In the genomic region with DNA sequence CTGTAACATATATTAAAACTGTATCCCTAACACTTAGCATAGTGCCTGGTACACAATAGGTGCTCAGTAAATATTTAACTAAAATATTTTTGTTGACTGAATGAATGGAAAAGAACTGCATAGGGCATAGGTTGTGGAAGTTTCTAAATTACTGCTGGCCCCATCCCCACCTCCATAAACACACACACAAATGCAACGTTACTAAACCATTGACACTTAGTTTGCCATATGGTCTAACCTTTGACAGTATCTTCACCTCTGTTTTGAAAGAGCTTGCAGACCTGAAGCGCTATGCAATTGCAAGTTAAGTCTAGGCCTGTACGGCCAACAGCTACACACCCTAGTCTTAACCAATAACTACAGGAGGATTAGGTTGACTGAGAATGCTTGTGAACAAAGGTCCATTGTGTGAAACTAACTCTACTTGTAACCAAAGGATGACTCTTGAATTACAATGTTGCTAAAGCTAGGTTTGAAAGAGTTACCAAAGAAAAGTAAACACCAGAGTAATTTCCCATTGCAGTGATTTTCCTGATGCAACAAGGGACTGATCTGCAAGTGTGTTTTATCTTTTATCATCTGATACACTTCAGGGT, we compare ENCODE assay signal across 1 cellular context.
TF ChIP-seq lines count a peak whose summit lies in the region.

No MANE protein-coding gene starts in this region.

TF ChIP-seq in HepG2, 621 proteins besides CTCF, POLR2A, EP300 and RAD21 (continued from another document):
- TF ChIP-seq, protein P1, sequence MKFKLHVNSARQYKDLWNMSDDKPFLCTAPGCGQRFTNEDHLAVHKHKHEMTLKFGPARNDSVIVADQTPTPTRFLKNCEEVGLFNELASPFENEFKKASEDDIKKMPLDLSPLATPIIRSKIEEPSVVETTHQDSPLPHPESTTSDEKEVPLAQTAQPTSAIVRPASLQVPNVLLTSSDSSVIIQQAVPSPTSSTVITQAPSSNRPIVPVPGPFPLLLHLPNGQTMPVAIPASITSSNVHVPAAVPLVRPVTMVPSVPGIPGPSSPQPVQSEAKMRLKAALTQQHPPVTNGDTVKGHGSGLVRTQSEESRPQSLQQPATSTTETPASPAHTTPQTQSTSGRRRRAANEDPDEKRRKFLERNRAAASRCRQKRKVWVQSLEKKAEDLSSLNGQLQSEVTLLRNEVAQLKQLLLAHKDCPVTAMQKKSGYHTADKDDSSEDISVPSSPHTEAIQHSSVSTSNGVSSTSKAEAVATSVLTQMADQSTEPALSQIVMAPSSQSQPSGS (CRISPR knock-in tag; IDR thresholded peaks at IDR 0.05), result 0 out of 2 replicates have a peak, but pooled peaks have one; percentile 19
- no peak for TF ChIP-seq ERF (CRISPR knock-in tag; IDR thresholded peaks at IDR 0.05)
- TF ChIP-seq NCOA2 (CRISPR knock-in tag; IDR thresholded peaks at IDR 0.05), result peak; percentile 57
- peak; percentile 29; the same call in 1 of the 2 replicates for TF ChIP-seq TBX2 (CRISPR knock-in tag; IDR thresholded peaks at IDR 0.05; ENCODE audit: borderline replicate concordance)
- TF ChIP-seq FOSL2 (CRISPR knock-in tag; IDR thresholded peaks at IDR 0.05), result peak; percentile 37; the same call in 1 of the 2 replicates
- no peak for TF ChIP-seq KAT2B (IDR thresholded peaks at IDR 0.05; ENCODE audit: borderline replicate concordance, low read depth, low read length)
- TF ChIP-seq, protein P2, sequence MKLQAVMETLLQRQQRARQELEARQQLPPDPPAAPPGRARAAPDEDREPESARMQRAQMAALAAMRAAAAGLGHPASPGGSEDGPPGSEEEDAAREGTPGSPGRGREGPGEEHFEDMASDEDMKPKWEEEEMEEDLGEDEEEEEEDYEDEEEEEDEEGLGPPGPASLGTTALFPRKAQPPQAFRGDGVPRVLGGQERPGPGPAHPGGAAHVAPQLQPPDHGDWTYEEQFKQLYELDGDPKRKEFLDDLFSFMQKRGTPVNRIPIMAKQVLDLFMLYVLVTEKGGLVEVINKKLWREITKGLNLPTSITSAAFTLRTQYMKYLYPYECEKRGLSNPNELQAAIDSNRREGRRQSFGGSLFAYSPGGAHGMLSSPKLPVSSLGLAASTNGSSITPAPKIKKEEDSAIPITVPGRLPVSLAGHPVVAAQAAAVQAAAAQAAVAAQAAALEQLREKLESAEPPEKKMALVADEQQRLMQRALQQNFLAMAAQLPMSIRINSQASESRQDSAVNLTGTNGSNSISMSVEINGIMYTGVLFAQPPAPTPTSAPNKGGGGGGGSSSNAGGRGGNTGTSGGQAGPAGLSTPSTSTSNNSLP (IDR thresholded peaks at IDR 0.05; ENCODE audit: low read depth, low read length), result peak; percentile 82
- TF ChIP-seq, protein P3, sequence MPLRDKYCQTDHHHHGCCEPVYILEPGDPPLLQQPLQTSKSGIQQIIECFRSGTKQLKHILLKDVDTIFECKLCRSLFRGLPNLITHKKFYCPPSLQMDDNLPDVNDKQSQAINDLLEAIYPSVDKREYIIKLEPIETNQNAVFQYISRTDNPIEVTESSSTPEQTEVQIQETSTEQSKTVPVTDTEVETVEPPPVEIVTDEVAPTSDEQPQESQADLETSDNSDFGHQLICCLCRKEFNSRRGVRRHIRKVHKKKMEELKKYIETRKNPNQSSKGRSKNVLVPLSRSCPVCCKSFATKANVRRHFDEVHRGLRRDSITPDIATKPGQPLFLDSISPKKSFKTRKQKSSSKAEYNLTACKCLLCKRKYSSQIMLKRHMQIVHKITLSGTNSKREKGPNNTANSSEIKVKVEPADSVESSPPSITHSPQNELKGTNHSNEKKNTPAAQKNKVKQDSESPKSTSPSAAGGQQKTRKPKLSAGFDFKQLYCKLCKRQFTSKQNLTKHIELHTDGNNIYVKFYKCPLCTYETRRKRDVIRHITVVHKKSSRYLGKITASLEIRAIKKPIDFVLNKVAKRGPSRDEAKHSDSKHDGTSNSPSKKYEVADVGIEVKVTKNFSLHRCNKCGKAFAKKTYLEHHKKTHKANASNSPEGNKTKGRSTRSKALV (CRISPR knock-in tag; IDR thresholded peaks at IDR 0.05), result peak; percentile 31; the same call in 1 of the 2 replicates
- TF ChIP-seq, protein P4, sequence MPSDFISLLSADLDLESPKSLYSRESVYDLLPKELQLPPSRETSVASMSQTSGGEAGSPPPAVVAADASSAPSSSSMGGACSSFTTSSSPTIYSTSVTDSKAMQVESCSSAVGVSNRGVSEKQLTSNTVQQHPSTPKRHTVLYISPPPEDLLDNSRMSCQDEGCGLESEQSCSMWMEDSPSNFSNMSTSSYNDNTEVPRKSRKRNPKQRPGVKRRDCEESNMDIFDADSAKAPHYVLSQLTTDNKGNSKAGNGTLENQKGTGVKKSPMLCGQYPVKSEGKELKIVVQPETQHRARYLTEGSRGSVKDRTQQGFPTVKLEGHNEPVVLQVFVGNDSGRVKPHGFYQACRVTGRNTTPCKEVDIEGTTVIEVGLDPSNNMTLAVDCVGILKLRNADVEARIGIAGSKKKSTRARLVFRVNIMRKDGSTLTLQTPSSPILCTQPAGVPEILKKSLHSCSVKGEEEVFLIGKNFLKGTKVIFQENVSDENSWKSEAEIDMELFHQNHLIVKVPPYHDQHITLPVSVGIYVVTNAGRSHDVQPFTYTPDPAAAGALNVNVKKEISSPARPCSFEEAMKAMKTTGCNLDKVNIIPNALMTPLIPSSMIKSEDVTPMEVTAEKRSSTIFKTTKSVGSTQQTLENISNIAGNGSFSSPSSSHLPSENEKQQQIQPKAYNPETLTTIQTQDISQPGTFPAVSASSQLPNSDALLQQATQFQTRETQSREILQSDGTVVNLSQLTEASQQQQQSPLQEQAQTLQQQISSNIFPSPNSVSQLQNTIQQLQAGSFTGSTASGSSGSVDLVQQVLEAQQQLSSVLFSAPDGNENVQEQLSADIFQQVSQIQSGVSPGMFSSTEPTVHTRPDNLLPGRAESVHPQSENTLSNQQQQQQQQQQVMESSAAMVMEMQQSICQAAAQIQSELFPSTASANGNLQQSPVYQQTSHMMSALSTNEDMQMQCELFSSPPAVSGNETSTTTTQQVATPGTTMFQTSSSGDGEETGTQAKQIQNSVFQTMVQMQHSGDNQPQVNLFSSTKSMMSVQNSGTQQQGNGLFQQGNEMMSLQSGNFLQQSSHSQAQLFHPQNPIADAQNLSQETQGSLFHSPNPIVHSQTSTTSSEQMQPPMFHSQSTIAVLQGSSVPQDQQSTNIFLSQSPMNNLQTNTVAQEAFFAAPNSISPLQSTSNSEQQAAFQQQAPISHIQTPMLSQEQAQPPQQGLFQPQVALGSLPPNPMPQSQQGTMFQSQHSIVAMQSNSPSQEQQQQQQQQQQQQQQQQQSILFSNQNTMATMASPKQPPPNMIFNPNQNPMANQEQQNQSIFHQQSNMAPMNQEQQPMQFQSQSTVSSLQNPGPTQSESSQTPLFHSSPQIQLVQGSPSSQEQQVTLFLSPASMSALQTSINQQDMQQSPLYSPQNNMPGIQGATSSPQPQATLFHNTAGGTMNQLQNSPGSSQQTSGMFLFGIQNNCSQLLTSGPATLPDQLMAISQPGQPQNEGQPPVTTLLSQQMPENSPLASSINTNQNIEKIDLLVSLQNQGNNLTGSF (CRISPR knock-in tag; IDR thresholded peaks at IDR 0.05), result no peak
- no peak for TF ChIP-seq ZNF546 (CRISPR knock-in tag; conservative IDR thresholded peaks at IDR 0.05)
- no peak for TF ChIP-seq SOX6 (IDR thresholded peaks at IDR 0.05)
- peak; percentile 94 for TF ChIP-seq SOX6 (CRISPR knock-in tag; IDR thresholded peaks at IDR 0.05)
- peak; percentile 99 for TF ChIP-seq HMG20B (CRISPR knock-in tag; conservative IDR thresholded peaks at IDR 0.05)
- TF ChIP-seq PTBP1 (IDR thresholded peaks at IDR 0.05; ENCODE audit: low read depth, low read length, poor library complexity, severe bottlenecking), result no peak
- TF ChIP-seq ESRRA (CRISPR knock-in tag; IDR thresholded peaks at IDR 0.05; ENCODE audit: low read depth), result no peak
- TF ChIP-seq RFX1 (IDR thresholded peaks at IDR 0.05), result no peak
- TF ChIP-seq ZNF564 (CRISPR knock-in tag; IDR thresholded peaks at IDR 0.05), result no peak
- TF ChIP-seq, protein P5, sequence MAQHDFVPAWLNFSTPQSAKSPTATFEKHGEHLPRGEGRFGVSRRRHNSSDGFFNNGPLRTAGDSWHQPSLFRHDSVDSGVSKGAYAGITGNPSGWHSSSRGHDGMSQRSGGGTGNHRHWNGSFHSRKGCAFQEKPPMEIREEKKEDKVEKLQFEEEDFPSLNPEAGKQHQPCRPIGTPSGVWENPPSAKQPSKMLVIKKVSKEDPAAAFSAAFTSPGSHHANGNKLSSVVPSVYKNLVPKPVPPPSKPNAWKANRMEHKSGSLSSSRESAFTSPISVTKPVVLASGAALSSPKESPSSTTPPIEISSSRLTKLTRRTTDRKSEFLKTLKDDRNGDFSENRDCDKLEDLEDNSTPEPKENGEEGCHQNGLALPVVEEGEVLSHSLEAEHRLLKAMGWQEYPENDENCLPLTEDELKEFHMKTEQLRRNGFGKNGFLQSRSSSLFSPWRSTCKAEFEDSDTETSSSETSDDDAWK (CRISPR knock-in tag; IDR thresholded peaks at IDR 0.05), result no peak
- TF ChIP-seq FOXK1 (CRISPR knock-in tag; IDR thresholded peaks at IDR 0.05; ENCODE audit: borderline replicate concordance, low read depth), result 0 out of 2 replicates have a peak, but pooled peaks have one; percentile 17
- TF ChIP-seq KDM1A (CRISPR knock-in tag; IDR thresholded peaks at IDR 0.05), result 0 out of 2 replicates have a peak, but pooled peaks have one; percentile 12
- TF ChIP-seq ZNF530 (CRISPR knock-in tag; IDR thresholded peaks at IDR 0.05; ENCODE audit: low read depth), result no peak
- no peak for TF ChIP-seq PLRG1 (conservative IDR thresholded peaks at IDR 0.05)
- TF ChIP-seq, protein P6, sequence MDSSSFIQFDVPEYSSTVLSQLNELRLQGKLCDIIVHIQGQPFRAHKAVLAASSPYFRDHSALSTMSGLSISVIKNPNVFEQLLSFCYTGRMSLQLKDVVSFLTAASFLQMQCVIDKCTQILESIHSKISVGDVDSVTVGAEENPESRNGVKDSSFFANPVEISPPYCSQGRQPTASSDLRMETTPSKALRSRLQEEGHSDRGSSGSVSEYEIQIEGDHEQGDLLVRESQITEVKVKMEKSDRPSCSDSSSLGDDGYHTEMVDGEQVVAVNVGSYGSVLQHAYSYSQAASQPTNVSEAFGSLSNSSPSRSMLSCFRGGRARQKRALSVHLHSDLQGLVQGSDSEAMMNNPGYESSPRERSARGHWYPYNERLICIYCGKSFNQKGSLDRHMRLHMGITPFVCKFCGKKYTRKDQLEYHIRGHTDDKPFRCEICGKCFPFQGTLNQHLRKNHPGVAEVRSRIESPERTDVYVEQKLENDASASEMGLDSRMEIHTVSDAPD (CRISPR knock-in tag; IDR thresholded peaks at IDR 0.05), result peak; percentile 42; the same call in 1 of the 2 replicates
- TF ChIP-seq, protein P7, sequence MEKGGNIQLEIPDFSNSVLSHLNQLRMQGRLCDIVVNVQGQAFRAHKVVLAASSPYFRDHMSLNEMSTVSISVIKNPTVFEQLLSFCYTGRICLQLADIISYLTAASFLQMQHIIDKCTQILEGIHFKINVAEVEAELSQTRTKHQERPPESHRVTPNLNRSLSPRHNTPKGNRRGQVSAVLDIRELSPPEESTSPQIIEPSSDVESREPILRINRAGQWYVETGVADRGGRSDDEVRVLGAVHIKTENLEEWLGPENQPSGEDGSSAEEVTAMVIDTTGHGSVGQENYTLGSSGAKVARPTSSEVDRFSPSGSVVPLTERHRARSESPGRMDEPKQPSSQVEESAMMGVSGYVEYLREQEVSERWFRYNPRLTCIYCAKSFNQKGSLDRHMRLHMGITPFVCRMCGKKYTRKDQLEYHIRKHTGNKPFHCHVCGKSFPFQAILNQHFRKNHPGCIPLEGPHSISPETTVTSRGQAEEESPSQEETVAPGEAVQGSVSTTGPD (CRISPR knock-in tag; IDR thresholded peaks at IDR 0.05), result no peak
- no peak; the same call in 1 of the 2 replicates for TF ChIP-seq ZNF264 (CRISPR knock-in tag; IDR thresholded peaks at IDR 0.05)
- TF ChIP-seq BHLHE40 (IDR thresholded peaks at IDR 0.05; ENCODE audit: low read length), result no peak
- no peak for TF ChIP-seq MLLT10 (CRISPR knock-in tag; IDR thresholded peaks at IDR 0.05)
- no peak for TF ChIP-seq ZNF343 (CRISPR knock-in tag; IDR thresholded peaks at IDR 0.05)
- 0 out of 2 replicates have a peak, but pooled peaks have one; percentile 64 for TF ChIP-seq RCOR2 (CRISPR knock-in tag; IDR thresholded peaks at IDR 0.05)
- TF ChIP-seq ZNF17 (CRISPR knock-in tag; IDR thresholded peaks at IDR 0.05), result no peak
